ENCODE assay signal across 8 cellular contexts in the genomic region with DNA sequence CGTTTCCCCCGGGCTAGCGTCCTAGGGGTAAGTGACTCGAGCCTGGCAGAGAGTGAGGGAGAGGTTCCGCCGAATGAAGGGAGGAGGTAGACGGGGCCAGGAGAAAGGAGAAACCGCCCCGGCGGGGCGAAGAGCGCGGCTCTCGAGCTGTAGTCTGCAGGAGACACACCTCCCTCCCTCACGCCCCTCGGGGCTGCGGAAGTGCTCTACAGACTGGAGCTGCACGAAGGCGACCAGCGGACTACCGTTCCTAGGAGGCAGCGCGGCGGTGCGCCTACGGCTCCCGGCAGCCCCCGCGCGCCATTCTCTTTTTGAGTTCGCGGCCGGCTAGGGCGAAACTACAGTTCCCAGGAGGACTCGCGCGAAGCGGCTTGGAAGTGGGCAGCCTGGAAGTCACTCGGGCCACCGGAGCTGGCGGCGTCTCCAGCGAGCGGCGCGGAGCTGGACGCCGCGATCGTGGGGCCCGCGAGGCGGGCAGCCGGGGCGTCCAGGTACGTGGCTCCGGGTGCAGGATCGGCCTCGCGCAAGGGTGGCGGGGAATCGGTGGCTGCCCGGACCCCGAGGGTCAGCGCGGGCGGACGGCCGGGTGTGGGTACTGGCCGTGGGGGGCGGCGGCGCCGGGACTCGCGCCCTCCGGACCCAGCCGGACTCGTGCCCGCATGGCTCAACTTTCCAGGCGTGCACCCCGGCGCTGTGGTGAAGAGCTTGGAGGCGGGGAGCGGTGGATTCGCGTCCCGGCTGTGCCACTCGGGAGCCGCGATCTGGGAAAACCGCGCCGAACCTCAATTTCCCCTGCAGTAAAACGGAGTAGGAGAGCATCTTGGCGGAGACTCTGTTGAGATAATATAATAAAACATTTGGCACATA. TPM values are rescaled to one million over a fixed set of nuclear protein-coding genes. Genes with fewer than 3 reads are reported as not detected.
DNase-seq lines count a peak whose midpoint lies in the region; ATAC-seq and TF ChIP-seq lines count a peak whose summit lies in the region.

A gene with protein sequence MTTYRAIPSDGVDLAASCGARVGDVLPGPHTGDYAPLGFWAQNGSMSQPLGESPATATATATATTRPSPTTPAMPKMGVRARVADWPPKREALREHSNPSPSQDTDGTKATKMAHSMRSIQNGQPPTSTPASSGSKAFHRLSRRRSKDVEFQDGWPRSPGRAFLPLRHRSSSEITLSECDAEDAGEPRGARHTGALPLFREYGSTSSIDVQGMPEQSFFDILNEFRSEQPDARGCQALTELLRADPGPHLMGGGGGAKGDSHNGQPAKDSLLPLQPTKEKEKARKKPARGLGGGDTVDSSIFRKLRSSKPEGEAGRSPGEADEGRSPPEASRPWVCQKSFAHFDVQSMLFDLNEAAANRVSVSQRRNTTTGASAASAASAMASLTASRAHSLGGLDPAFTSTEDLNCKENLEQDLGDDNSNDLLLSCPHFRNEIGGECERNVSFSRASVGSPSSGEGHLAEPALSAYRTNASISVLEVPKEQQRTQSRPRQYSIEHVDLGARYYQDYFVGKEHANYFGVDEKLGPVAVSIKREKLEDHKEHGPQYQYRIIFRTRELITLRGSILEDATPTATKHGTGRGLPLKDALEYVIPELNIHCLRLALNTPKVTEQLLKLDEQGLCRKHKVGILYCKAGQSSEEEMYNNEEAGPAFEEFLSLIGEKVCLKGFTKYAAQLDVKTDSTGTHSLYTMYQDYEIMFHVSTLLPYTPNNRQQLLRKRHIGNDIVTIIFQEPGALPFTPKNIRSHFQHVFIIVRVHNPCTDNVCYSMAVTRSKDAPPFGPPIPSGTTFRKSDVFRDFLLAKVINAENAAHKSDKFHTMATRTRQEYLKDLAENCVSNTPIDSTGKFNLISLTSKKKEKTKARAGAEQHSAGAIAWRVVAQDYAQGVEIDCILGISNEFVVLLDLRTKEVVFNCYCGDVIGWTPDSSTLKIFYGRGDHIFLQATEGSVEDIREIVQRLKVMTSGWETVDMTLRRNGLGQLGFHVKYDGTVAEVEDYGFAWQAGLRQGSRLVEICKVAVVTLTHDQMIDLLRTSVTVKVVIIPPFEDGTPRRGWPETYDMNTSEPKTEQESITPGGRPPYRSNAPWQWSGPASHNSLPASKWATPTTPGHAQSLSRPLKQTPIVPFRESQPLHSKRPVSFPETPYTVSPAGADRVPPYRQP (N-terminal part only) (plus strand): TSS at position 341 of the 867 bp plus-strand sequence. CDS start 174,358 bp downstream, outside the sequence.

- peak; percentile 87 for ATAC-seq in GM19372 (IDR thresholded peaks at IDR 0.05; ENCODE audit: low read depth, unreplicated experiment)
- peak; percentile 55 for ATAC-seq in HG03558 (IDR thresholded peaks at IDR 0.05; ENCODE audit: extremely low read depth, unreplicated experiment)

- no peaks in the 10 kb centered on the region for H3K27me3 ChIP-seq in liver (ENCODE audit: control insufficient read depth in 4 of 4, insufficient read depth in 4 of 4, low read length in 3 of 4)

- peak; percentile 47 to 59 for TF ChIP-seq RAD21 in liver (IDR thresholded peaks at IDR 0.05)

- TF ChIP-seq CTCF in liver (IDR thresholded peaks at IDR 0.05; ENCODE audit: low read depth, low read length, missing input control): no peak

- peaks cover 0 to 19% (median 13%) of the 10 kb centered on the region in 4 donors for H3K4me1 ChIP-seq in liver (ENCODE audit: control insufficient read depth in 4 of 4, insufficient read depth in 4 of 4, low read length in 3 of 4)

- WGBS in liver: under 1% methylated on average over 96 of the region's 96 CpGs

- peak within 1 kb of the TSS; percentile 42 to 71 for H3K9ac ChIP-seq in liver (ENCODE audit: low read depth in 1 of 2, low read length in 2 of 2)

- DNase-seq in C1 segment of cervical spinal cord (lab: John Stamatoyannopoulos, UW) (peak; percentile 29 to 96 (median 91)), NCI-H748 treated with DMSO at 0.1 percent for 48 hours (lab: John Stamatoyannopoulos, UW) (peak; percentile 96), dermis microvascular lymphatic vessel endothelial cell (ENCODE audit: low read depth in 2 of 2) (peak; percentile 88 to 97)
- peak; percentile 87 to 90 for DNase-seq in activated CD4-positive, alpha-beta T cell treated with anti-CD3 and anti-CD28 coated beads, Interleukin-2, amount 50 U/mL, for 4 hours
- DNase-seq in stimulated activated CD4-positive, alpha-beta T cell treated with anti-CD3 and anti-CD28 coated beads, Interleukin-4, amount 100 ng/mL, for 4 hours: peak; percentile 90 to 92

- H3K4me3 ChIP-seq in liver (ENCODE audit: low read depth in 1 of 3, low read length in 3 of 3): peak within 1 kb of the TSS; percentile 90 to 98 (median 98)

- H3K27ac ChIP-seq in liver (ENCODE audit: low read depth in 1 of 2, low read length in 2 of 2): peak within 1 kb of the TSS; percentile 69 to 71

- no peaks in the 10 kb centered on the region for H3K36me3 ChIP-seq in liver (ENCODE audit: control insufficient read depth in 4 of 4, insufficient read depth in 3 of 4, low read depth in 1 of 4, low read length in 3 of 4)

- H3K9me3 ChIP-seq in liver (ENCODE audit: control insufficient read depth in 4 of 4, low read length in 3 of 4): no peaks in the 10 kb centered on the region

TF ChIP-seq in liver, 16 proteins besides CTCF, POLR2A, EP300 and RAD21:
- peak; percentile 65 for TF ChIP-seq ZBTB33 (IDR thresholded peaks at IDR 0.05)
- TF ChIP-seq, protein P1, sequence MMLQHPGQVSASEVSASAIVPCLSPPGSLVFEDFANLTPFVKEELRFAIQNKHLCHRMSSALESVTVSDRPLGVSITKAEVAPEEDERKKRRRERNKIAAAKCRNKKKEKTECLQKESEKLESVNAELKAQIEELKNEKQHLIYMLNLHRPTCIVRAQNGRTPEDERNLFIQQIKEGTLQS (IDR thresholded peaks at IDR 0.05): no peak
- no peak for TF ChIP-seq JUND (IDR thresholded peaks at IDR 0.05)
- TF ChIP-seq FOXA1 (IDR thresholded peaks at IDR 0.05): no peak
- peak in 1 of 2 donors; percentile 78 for TF ChIP-seq GABPA (IDR thresholded peaks at IDR 0.05 in 1 of 2, conservative IDR thresholded peaks at IDR 0.05 in 1 of 2)
- TF ChIP-seq EGR1 (IDR thresholded peaks at IDR 0.05; ENCODE audit: low read depth in 2 of 2): no peak
- TF ChIP-seq HNF4G (IDR thresholded peaks at IDR 0.05): no peak
- TF ChIP-seq YY1 (IDR thresholded peaks at IDR 0.05): peak; percentile 92
- no peak for TF ChIP-seq FOXA2 (IDR thresholded peaks at IDR 0.05)
- peak; percentile 68 for TF ChIP-seq TAF1 (conservative IDR thresholded peaks at IDR 0.05)
- TF ChIP-seq, protein P2, sequence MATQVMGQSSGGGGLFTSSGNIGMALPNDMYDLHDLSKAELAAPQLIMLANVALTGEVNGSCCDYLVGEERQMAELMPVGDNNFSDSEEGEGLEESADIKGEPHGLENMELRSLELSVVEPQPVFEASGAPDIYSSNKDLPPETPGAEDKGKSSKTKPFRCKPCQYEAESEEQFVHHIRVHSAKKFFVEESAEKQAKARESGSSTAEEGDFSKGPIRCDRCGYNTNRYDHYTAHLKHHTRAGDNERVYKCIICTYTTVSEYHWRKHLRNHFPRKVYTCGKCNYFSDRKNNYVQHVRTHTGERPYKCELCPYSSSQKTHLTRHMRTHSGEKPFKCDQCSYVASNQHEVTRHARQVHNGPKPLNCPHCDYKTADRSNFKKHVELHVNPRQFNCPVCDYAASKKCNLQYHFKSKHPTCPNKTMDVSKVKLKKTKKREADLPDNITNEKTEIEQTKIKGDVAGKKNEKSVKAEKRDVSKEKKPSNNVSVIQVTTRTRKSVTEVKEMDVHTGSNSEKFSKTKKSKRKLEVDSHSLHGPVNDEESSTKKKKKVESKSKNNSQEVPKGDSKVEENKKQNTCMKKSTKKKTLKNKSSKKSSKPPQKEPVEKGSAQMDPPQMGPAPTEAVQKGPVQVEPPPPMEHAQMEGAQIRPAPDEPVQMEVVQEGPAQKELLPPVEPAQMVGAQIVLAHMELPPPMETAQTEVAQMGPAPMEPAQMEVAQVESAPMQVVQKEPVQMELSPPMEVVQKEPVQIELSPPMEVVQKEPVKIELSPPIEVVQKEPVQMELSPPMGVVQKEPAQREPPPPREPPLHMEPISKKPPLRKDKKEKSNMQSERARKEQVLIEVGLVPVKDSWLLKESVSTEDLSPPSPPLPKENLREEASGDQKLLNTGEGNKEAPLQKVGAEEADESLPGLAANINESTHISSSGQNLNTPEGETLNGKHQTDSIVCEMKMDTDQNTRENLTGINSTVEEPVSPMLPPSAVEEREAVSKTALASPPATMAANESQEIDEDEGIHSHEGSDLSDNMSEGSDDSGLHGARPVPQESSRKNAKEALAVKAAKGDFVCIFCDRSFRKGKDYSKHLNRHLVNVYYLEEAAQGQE (IDR thresholded peaks at IDR 0.05): peak; percentile 31
- peak; percentile 57 for TF ChIP-seq SP1 (IDR thresholded peaks at IDR 0.05)
- peak; percentile 11 to 39 for TF ChIP-seq RXRA (IDR thresholded peaks at IDR 0.05)
- peak in 1 of 2 donors; percentile 18 for TF ChIP-seq HNF4A (conservative IDR thresholded peaks at IDR 0.05)
- TF ChIP-seq MAX (IDR thresholded peaks at IDR 0.05): peak; percentile 17
- no peak for TF ChIP-seq NR2F2 (IDR thresholded peaks at IDR 0.05)

RNA-seq across cellular contexts. Expression of the gene that starts here (rescaled TPM):
- total RNA-seq in dermis microvascular lymphatic vessel endothelial cell (6.7 and 14.9 TPM in 2 replicates), liver (10 to 100 TPM in 1 of 2 donors, 1 to 10 TPM in 1; 6.4 to 10.0 TPM)
- polyA plus RNA-seq in liver: 1 to 10 TPM; 2.4 to 2.5 TPM

Comparison
In these comparisons a context has a peak if more than half of its experiments do, and no peak if none do; other contexts are left out.
1. Peak in every context shown above with its lines: DNase-seq, ATAC-seq, H3K4me3 ChIP-seq and H3K27ac ChIP-seq.